ENCODE assay signal across 8 cellular contexts in genomic region chr6:31658983-31659648, GRCh38. TPM values are rescaled to one million over a fixed set of nuclear protein-coding genes. Genes with fewer than 3 reads are reported as not detected.
DNase-seq lines count a peak whose midpoint lies in the region; ATAC-seq and TF ChIP-seq lines count a peak whose summit lies in the region.

No MANE protein-coding gene starts in this region.

- peaks cover 34% of the 10 kb centered on the region for H3K36me3 Mint-ChIP-seq in brain

- H3K9me3 ChIP-seq in heart left ventricle (no peaks in the 10 kb centered on the region), mesodermal cell (ENCODE audit: control insufficient read depth, low read length) (no peaks in the 10 kb centered on the region), upper lobe of right lung (no peaks in the 10 kb centered on the region), adrenal gland (replicated peaks in 1 of 3) (no peaks in the 10 kb centered on the region)

- TF ChIP-seq CTCF in heart left ventricle (IDR thresholded peaks at IDR 0.05): no peak
- no peak for TF ChIP-seq CTCF in brain (conservative IDR thresholded peaks at IDR 0.05)
- no peak for TF ChIP-seq CTCF in upper lobe of right lung (IDR thresholded peaks at IDR 0.05)
- TF ChIP-seq CTCF in adrenal gland (IDR thresholded peaks at IDR 0.05): no peak

- intact Hi-C loops in heart left ventricle (cut with DNase I): loop anchor here in 2 of 10 donors (5.0 kb wide), 2 partner anchors 37 to 112 kb away; partner anchors contain the start of genes ATP6V1G2 (in 1 of the 2), NFKBIL1 (in 1 of the 2) and PRRC2A (in 1 of the 2)
- intact Hi-C loops in Right ventricle myocardium superior (cut with DNase I): no loop called here
- intact Hi-C loops in upper lobe of right lung (cut with DNase I): no loop called here
- intact Hi-C loops in adrenal gland (cut with DNase I): no loop called here

- peak overlapping the region in 4 of 5 experiments; percentile 88 to 97 (median 92) for H3K27ac Mint-ChIP-seq in brain

- H3K27me3 Mint-ChIP-seq in brain: peaks cover under 1% of the 10 kb centered on the region

- H3K4me3 ChIP-seq in heart left ventricle (peak overlapping the region; percentile 65 to 98 (median 83)), mesodermal cell (ENCODE audit: extremely low read depth, insufficient read depth, low read length, poor library complexity, severe bottlenecking) (peak overlapping the region; percentile 84), upper lobe of right lung (peak overlapping the region; percentile 80), adrenal gland (peak overlapping the region in 2 of 4 donors; percentile 54 to 80)

- H3K27ac ChIP-seq in heart left ventricle: peak overlapping the region in 9 of 12 donors; percentile 6 to 95 (median 93)
- no peak overlapping the region for H3K27ac ChIP-seq in mesodermal cell (ENCODE audit: low read depth, low read length, severe bottlenecking)
- H3K27ac ChIP-seq in upper lobe of right lung: peak overlapping the region; percentile 82
- peak overlapping the region in 2 of 5 donors; percentile 91 to 97 for H3K27ac ChIP-seq in adrenal gland

- DNase-seq in heart left ventricle: no peak
- no peak for DNase-seq in Right ventricle myocardium superior
- no peak for DNase-seq in upper lobe of right lung
- no peak for DNase-seq in globus pallidus (ENCODE audit: low spot score)
- no peak for DNase-seq in adrenal gland
- DNase-seq in NCI-H1417 (lab: John Stamatoyannopoulos, UW): no peak

- H3K4me1 Mint-ChIP-seq in brain: peaks cover 75% of the 10 kb centered on the region

- WGBS in heart left ventricle, 4 donors: 86 to 89% (median 88%) methylated on average over 10 to 13 of the region's 13 CpGs
- WGBS in mesodermal cell (ENCODE audit: insufficient coverage in 2 of 2), 2 experiments: 95 to 100% methylated on average over 11 to 13 of the region's 13 CpGs
- WGBS in adrenal gland, 4 donors: 75 to 84% (median 82%) methylated on average over 9 to 13 of the region's 13 CpGs

- H3K4me1 ChIP-seq in heart left ventricle (peaks cover 22 to 61% (median 46%) of the 10 kb centered on the region in 12 donors), mesodermal cell (ENCODE audit: control insufficient read depth, insufficient read depth, low read length, poor library complexity, severe bottlenecking) (peaks cover 26% of the 10 kb centered on the region), upper lobe of right lung (peaks cover 43% of the 10 kb centered on the region), adrenal gland (replicated peaks in 1 of 2) (peaks cover 18 to 44% of the 10 kb centered on the region in 2 donors)

- TF ChIP-seq POLR2A in heart left ventricle (IDR thresholded peaks at IDR 0.05) (no peak), adrenal gland (IDR thresholded peaks at IDR 0.05) (no peak)

- no peak for ATAC-seq in heart left ventricle
- no peak for ATAC-seq in Right ventricle myocardium superior (ENCODE audit: poor library complexity)
- ATAC-seq in upper lobe of right lung: no peak

- H3K36me3 ChIP-seq in heart left ventricle (peaks cover 0 to 51% (median 28%) of the 10 kb centered on the region in 9 donors), mesodermal cell (ENCODE audit: control insufficient read depth, insufficient read depth, low read length) (peaks cover 48% of the 10 kb centered on the region), upper lobe of right lung (peaks cover 40% of the 10 kb centered on the region), adrenal gland (replicated peaks in 1 of 2) (peaks cover 0 to 24% of the 10 kb centered on the region in 2 donors)

- H3K4me3 Mint-ChIP-seq in brain: peak overlapping the region; percentile 90 to 93 (median 91)

- H3K9me3 Mint-ChIP-seq in brain: no peaks in the 10 kb centered on the region

- H3K27me3 ChIP-seq in heart left ventricle (no peaks in the 10 kb centered on the region), upper lobe of right lung (no peaks in the 10 kb centered on the region), adrenal gland (no peaks in the 10 kb centered on the region)

RNA-seq across cellular contexts. Expression of gene C6orf47, which starts 1.5 kb away (rescaled TPM):
- total RNA-seq in heart left ventricle (10 to 100 TPM; 16.5 to 23.8 (median 20.0) TPM), Right ventricle myocardium superior (16.5 TPM), upper lobe of right lung (25.6 TPM), adrenal gland (10 to 100 TPM; 23.8 to 37.0 (median 27.4) TPM)
- polyA plus RNA-seq in heart left ventricle (10 to 100 TPM; 19.4 to 30.9 TPM), brain (ENCODE audit: insufficient read depth, low read depth, low replicate concordance) (29.4 TPM), adrenal gland (10 to 100 TPM; 17.9 to 23.6 (median 20.0) TPM)
- 9.0 TPM for polyA plus RNA-seq in mesodermal cell (2013, experiment 1 of 2)
- 7.5 TPM for polyA plus RNA-seq in mesodermal cell (2013, experiment 2 of 2)

RNA-seq across cellular contexts. Expression of gene APOM, which starts 3.4 kb away (rescaled TPM):
- total RNA-seq in heart left ventricle (1 to 10 TPM in 8 of 9 donors, under 1 TPM in 1; 0.54 to 4.3 (median 1.7) TPM), Right ventricle myocardium superior (1.9 TPM), upper lobe of right lung (2.6 TPM), adrenal gland (1 to 10 TPM in 7 of 8 donors, not detected in 1; 2.3 to 4.7 (median 4.0) TPM)
- polyA plus RNA-seq in heart left ventricle (1 to 10 TPM; 2.4 to 6.6 TPM), brain (ENCODE audit: insufficient read depth, low read depth, low replicate concordance) (12.0 TPM), adrenal gland (10 to 100 TPM in 2 of 3 donors, 1 to 10 TPM in 1; 6.4 to 18.2 (median 10.7) TPM)
- 2.3 TPM for polyA plus RNA-seq in mesodermal cell (2013, experiment 1 of 2)
- 1.9 TPM for polyA plus RNA-seq in mesodermal cell (2013, experiment 2 of 2)

RNA-seq across cellular contexts. Expression of gene GPANK1, which starts 5.7 kb away (rescaled TPM):
- 10 to 100 TPM; 15.9 to 29.8 (median 19.5) TPM for total RNA-seq in heart left ventricle
- polyA plus RNA-seq in heart left ventricle: 10 to 100 TPM; 19.5 to 24.5 TPM
- total RNA-seq in Right ventricle myocardium superior: 19.2 TPM
- polyA plus RNA-seq in brain (ENCODE audit: insufficient read depth, low read depth, low replicate concordance): 82.4 TPM
- polyA plus RNA-seq in mesodermal cell (2013, experiment 1 of 2): 26.1 TPM
- polyA plus RNA-seq in mesodermal cell (2013, experiment 2 of 2): 21.6 TPM
- total RNA-seq in upper lobe of right lung: 13.9 TPM
- total RNA-seq in adrenal gland: 10 to 100 TPM; 10.2 to 61.2 (median 17.4) TPM
- polyA plus RNA-seq in adrenal gland: 10 to 100 TPM in 2 of 3 donors, 1 to 10 TPM in 1; 7.4 to 18.3 (median 17.6) TPM

RNA-seq across cellular contexts. Expression of gene BAG6, which starts 6.7 kb away (rescaled TPM):
- 100 to 1,000 TPM; 265 to 499 (median 284) TPM for total RNA-seq in heart left ventricle
- polyA plus RNA-seq in heart left ventricle: 100 to 1,000 TPM; 307 to 378 TPM
- 253 TPM for total RNA-seq in Right ventricle myocardium superior
- polyA plus RNA-seq in brain (ENCODE audit: insufficient read depth, low read depth, low replicate concordance): 614 TPM
- 332 TPM for polyA plus RNA-seq in mesodermal cell (2013, experiment 1 of 2)
- 281 TPM for polyA plus RNA-seq in mesodermal cell (2013, experiment 2 of 2)
- 238 TPM for total RNA-seq in upper lobe of right lung
- total RNA-seq in adrenal gland: 100 to 1,000 TPM; 247 to 336 (median 315) TPM
- 100 to 1,000 TPM; 170 to 799 (median 668) TPM for polyA plus RNA-seq in adrenal gland

RNA-seq across cellular contexts. Expression of gene CSNK2B, which starts 6.8 kb away (rescaled TPM):
- total RNA-seq in heart left ventricle (100 to 1,000 TPM; 111 to 323 (median 116) TPM), Right ventricle myocardium superior (95.1 TPM), upper lobe of right lung (114 TPM), adrenal gland (100 to 1,000 TPM; 142 to 324 (median 206) TPM)
- polyA plus RNA-seq in heart left ventricle (100 to 1,000 TPM; 124 to 203 TPM), brain (ENCODE audit: insufficient read depth, low read depth, low replicate concordance) (504 TPM), adrenal gland (100 to 1,000 TPM; 171 to 239 (median 236) TPM)
- 288 TPM for polyA plus RNA-seq in mesodermal cell (2013, experiment 1 of 2)
- polyA plus RNA-seq in mesodermal cell (2013, experiment 2 of 2): 238 TPM
